In the genomic region with DNA sequence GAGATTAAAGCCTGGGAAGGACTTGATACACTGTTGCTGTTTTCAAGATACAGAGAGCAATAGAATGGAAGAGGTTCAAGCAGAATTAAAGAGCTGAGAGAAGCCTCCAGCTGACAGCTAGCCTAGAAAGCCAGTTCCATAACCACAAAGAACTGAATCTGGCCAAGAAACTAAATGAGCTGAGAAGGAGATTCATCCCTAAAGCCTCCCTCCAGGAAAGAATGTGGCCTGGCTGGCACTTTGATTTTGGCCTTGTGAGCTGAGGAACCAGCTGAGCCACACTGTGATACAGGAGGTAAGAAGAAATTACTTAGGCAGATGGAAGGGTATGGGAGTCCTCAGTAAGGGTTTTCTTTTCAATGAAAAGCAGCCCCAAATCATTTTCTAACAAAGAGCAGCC, we compare ENCODE assay signal across 32 cellular contexts.
DNase-seq lines count a peak whose midpoint lies in the region; ATAC-seq, FAIRE-seq and TF ChIP-seq lines count a peak whose summit lies in the region.
"Had no signal": no experiment of that assay in that cellular context is flagged by ENCODE, and none has a peak within 500 bp of the region (broad histone marks: within the 10 kb centered on the region; RNA-seq: fewer than 3 reads in every experiment).

No MANE protein-coding gene starts in this region.

- H3K4me1 Mint-ChIP-seq in H9 (peaks cover 10 to 12% of the 10 kb centered on the region in 2 experiments), nephron progenitor cell (no peaks in the 10 kb centered on the region), Caco-2 (ENCODE audit: low read depth, unreplicated experiment) (no peaks in the 10 kb centered on the region)
- no peaks in the 10 kb centered on the region for H3K4me1 Mint-ChIP-seq in activated CD4-positive, alpha-beta T cell treated with anti-CD3 and anti-CD28 coated beads for 36 hours
- H3K4me1 Mint-ChIP-seq: CD4-positive, CD25-positive, alpha-beta regulatory T cell; stimulated activated memory B cell treated with anti-CD40 and anti-IgM and Interleukin-4, amounts not matched to agents 10 μg/mL and 1 μg/mL and 100 μg/mL, for 72 hours had no signal

- H2BK5ac ChIP-seq in H9 (ENCODE audit: insufficient read length, low read length) = no peak overlapping the region

- H3K4me1 ChIP-seq in H9 (ENCODE audit: insufficient read depth, low read length) = no peaks in the 10 kb centered on the region
- H3K4me1 ChIP-seq in K562 (replicated peaks in 1 of 2; ENCODE audit: control insufficient read depth in 2 of 2, insufficient read depth in 2 of 2, low read length in 2 of 2) = no peaks in the 10 kb centered on the region
- no peaks in the 10 kb centered on the region for H3K4me1 ChIP-seq in Caco-2
- H3K4me1 ChIP-seq: upper lobe of left lung had no signal

- POLR2A ChIA-PET in K562 (lab: Yijun Ruan, JAX) (interaction anchor here (0.6 to 1.1 kb wide), 2 partner anchors 10 to 16 kb away, joined by 3 to 4 read pairs; no protein-coding TSS in a partner anchor), Caco-2 (lab: Charles Lee) (no interaction called here)
- POLR2A ChIA-PET in activated CD4-positive, alpha-beta T cell treated with anti-CD3 and anti-CD28 coated beads for 36 hours (lab: Charles Lee) = no interaction called here

- in situ Hi-C loops in K562 (cut with MboI) = no loop called here

- H3K27ac Mint-ChIP-seq in H9 (no peak overlapping the region), nephron progenitor cell (peak overlapping the region; percentile 1), Caco-2 (ENCODE audit: unreplicated experiment) (no peak overlapping the region)
- H3K27ac Mint-ChIP-seq in activated CD4-positive, alpha-beta T cell treated with anti-CD3 and anti-CD28 coated beads for 36 hours = no peak overlapping the region
- H3K27ac Mint-ChIP-seq: activated naive CD8-positive, alpha-beta T cell; CD4-positive, CD25-positive, alpha-beta regulatory T cell; IgD-negative memory B cell; stimulated activated memory B cell treated with anti-CD40 and anti-IgM and Interleukin-4, amounts not matched to agents 10 μg/mL and 1 μg/mL and 100 μg/mL, for 72 hours; T-helper 2 cell treated with Interferon-gamma antibody and Interleukin-4, amounts not matched to agents 5 μg/mL and 100 μg/mL, for 36 hours had no signal

- H3K18ac ChIP-seq in H9 (ENCODE audit: insufficient read length, low read depth, low read length) = no peak overlapping the region

- FAIRE-seq in K562 (lab: Jason Lieb, UNC) = no peak
- FAIRE-seq: D721Med had no signal

- H2AFZ ChIP-seq in H9 (ENCODE audit: low read length) = peak overlapping the region; percentile 75
- H2AFZ ChIP-seq in K562 (ENCODE audit: low read depth, low read length) = peak overlapping the region; percentile 44

- H3K4me3 ChIP-seq in AG10803 (ENCODE audit: low read length) (no peak overlapping the region), K562 (no peak overlapping the region), Caco-2 (ENCODE audit: low read depth, low read length) (no peak overlapping the region)
- H3K4me3 ChIP-seq: cardiac muscle cell, upper lobe of left lung had no signal

- no peaks in the 10 kb centered on the region for H3K9me1 ChIP-seq in K562 (ENCODE audit: control insufficient read depth, insufficient read depth, low read length)

- H3K4me2 ChIP-seq in H9 (ENCODE audit: insufficient read depth, insufficient read length, low read length) (no peak overlapping the region), K562 (ENCODE audit: insufficient read depth, low read length) (no peak overlapping the region)

- no peak overlapping the region for H3K4ac ChIP-seq in H9 (ENCODE audit: low read depth, low read length)

- no peak overlapping the region for H4K8ac ChIP-seq in H9 (replicated peaks; ENCODE audit: insufficient read length, low read depth, low read length)

- H2BK20ac ChIP-seq in H9 (ENCODE audit: low read depth, low read length, poor library complexity, severe bottlenecking) = no peak overlapping the region

- TF ChIP-seq CTCF in AG10803 (conservative IDR thresholded peaks at IDR 0.05; ENCODE audit: low read length) = no peak
- no peak for TF ChIP-seq CTCF in H9 (conservative IDR thresholded peaks at IDR 0.05)
- TF ChIP-seq CTCF in K562 (IDR thresholded peaks at IDR 0.05 in 2 of 3, conservative IDR thresholded peaks at IDR 0.05 in 1 of 3; ENCODE audit: insufficient read depth in 2 of 3, low read depth in 1 of 3, low read length in 3 of 3) = no peak
- no peak for TF ChIP-seq CTCF in nephron progenitor cell (IDR thresholded peaks at IDR 0.05)
- TF ChIP-seq CTCF in Caco-2 (IDR thresholded peaks at IDR 0.05; ENCODE audit: insufficient read depth in 1 of 2, low read depth in 1 of 2, low read length in 1 of 2, severe bottlenecking in 1 of 2, unreplicated experiment in 1 of 2) = no peak

- intact Hi-C loops in K562 (cut with micrococcal nuclease) (no loop called here), Caco-2 (cut with micrococcal nuclease; ENCODE audit: unreplicated experiment) (no loop called here)
- intact Hi-C loops in activated CD4-positive, alpha-beta T cell treated with anti-CD3 and anti-CD28 coated beads for 36 hours (cut with DNase I, micrococcal nuclease) = no loop called here

- H3K27me3 Mint-ChIP-seq in H9 (ENCODE audit: low read depth) = no peaks in the 10 kb centered on the region
- H3K27me3 Mint-ChIP-seq in nephron progenitor cell (ENCODE audit: low read depth, poor library complexity) = peaks cover 3% of the 10 kb centered on the region
- peaks cover 3% of the 10 kb centered on the region for H3K27me3 Mint-ChIP-seq in Caco-2 (ENCODE audit: insufficient read depth, unreplicated experiment)
- H3K27me3 Mint-ChIP-seq in activated CD4-positive, alpha-beta T cell treated with anti-CD3 and anti-CD28 coated beads for 36 hours = peaks cover 4% of the 10 kb centered on the region
- H3K27me3 Mint-ChIP-seq: CD4-positive, CD25-positive, alpha-beta regulatory T cell; IgD-negative memory B cell; stimulated activated memory B cell treated with anti-CD40 and anti-IgM and Interleukin-4, amounts not matched to agents 10 μg/mL and 1 μg/mL and 100 μg/mL, for 72 hours had no signal

- H3K36me3 ChIP-seq in K562 (ENCODE audit: control insufficient read depth, insufficient read depth, low read length) = no peaks in the 10 kb centered on the region
- H3K36me3 ChIP-seq in Caco-2 (ENCODE audit: control insufficient read depth, insufficient read depth, low read length) = no peaks in the 10 kb centered on the region
- H3K36me3 ChIP-seq: cardiac muscle cell, neutrophil, upper lobe of left lung had no signal

- TF ChIP-seq POLR2A in K562 (conservative IDR thresholded peaks at IDR 0.05) = no peak

- H4K91ac ChIP-seq in H9 (ENCODE audit: insufficient read length, low read depth, low read length) = no peak overlapping the region

- H3K27me3 ChIP-seq in H9 (ENCODE audit: insufficient read depth, low read length) (no peaks in the 10 kb centered on the region), K562 (ENCODE audit: control insufficient read depth in 2 of 2, insufficient read depth in 2 of 2, low read length in 2 of 2) (no peaks in the 10 kb centered on the region), Caco-2 (replicated peaks; ENCODE audit: control insufficient read depth, insufficient read depth, low read length) (no peaks in the 10 kb centered on the region)
- H3K27me3 ChIP-seq: cardiac muscle cell, neutrophil, upper lobe of left lung had no signal

- H3K23me2 ChIP-seq in H9 (ENCODE audit: insufficient read length, low read depth, low read length, poor library complexity, severe bottlenecking) = no peaks in the 10 kb centered on the region

- TF ChIP-seq RAD21 in K562 (CRISPR knock-in tag; conservative IDR thresholded peaks at IDR 0.05 in 1 of 2, IDR thresholded peaks at IDR 0.05 in 1 of 2) = no peak

- H4K20me1 ChIP-seq in H9 (ENCODE audit: control insufficient read depth, insufficient read depth, insufficient read length) = no peaks in the 10 kb centered on the region
- H4K20me1 ChIP-seq in K562 (replicated peaks; ENCODE audit: control insufficient read depth, insufficient read depth, low read length) = no peaks in the 10 kb centered on the region

- peaks cover 0 to 8% (median 0%) of the 10 kb centered on the region in 3 experiments; a peak in 1 of 7 replicates for H3K36me3 Mint-ChIP-seq in H9 (ENCODE audit: insufficient read depth in 1 of 3, low read depth in 3 of 3)
- no peaks in the 10 kb centered on the region for H3K36me3 Mint-ChIP-seq in nephron progenitor cell (ENCODE audit: low read depth)
- no peaks in the 10 kb centered on the region for H3K36me3 Mint-ChIP-seq in Caco-2 (ENCODE audit: insufficient read depth, unreplicated experiment)
- H3K36me3 Mint-ChIP-seq in activated CD4-positive, alpha-beta T cell treated with anti-CD3 and anti-CD28 coated beads for 36 hours (ENCODE audit: low read depth) = no peaks in the 10 kb centered on the region
- H3K36me3 Mint-ChIP-seq: activated naive CD8-positive, alpha-beta T cell; CD4-positive, CD25-positive, alpha-beta regulatory T cell; IgD-negative memory B cell; stimulated activated memory B cell treated with anti-CD40 and anti-IgM and Interleukin-4, amounts not matched to agents 10 μg/mL and 1 μg/mL and 100 μg/mL, for 72 hours had no signal

- CTCF ChIA-PET in K562 (lab: Yijun Ruan, JAX; ENCODE audit: low intra/inter-chr PET ratio) = no interaction called here
- CTCF ChIA-PET in Caco-2 (lab: Charles Lee) = no interaction called here
- CTCF ChIA-PET in activated CD4-positive, alpha-beta T cell treated with anti-CD3 and anti-CD28 coated beads for 36 hours (lab: Charles Lee) = no interaction called here

- BruUV-seq in K562 (replicated peaks; lab: Mats Ljungman, UMichigan) (no TSS peak), Caco-2 (replicated peaks; lab: Mats Ljungman, UMichigan) (no TSS peak)

- no peak overlapping the region for H4K5ac ChIP-seq in H9 (ENCODE audit: insufficient read length, low read depth, low read length)

- no peaks in the 10 kb centered on the region for H3K79me1 ChIP-seq in H9 (ENCODE audit: insufficient read depth, low read depth, low read length, poor library complexity, severe bottlenecking)

- H3K4me3 Mint-ChIP-seq in H9 = no peak overlapping the region
- H3K4me3 Mint-ChIP-seq in nephron progenitor cell = no peak overlapping the region
- no peak overlapping the region for H3K4me3 Mint-ChIP-seq in Caco-2 (ENCODE audit: unreplicated experiment)
- H3K4me3 Mint-ChIP-seq in activated CD4-positive, alpha-beta T cell treated with anti-CD3 and anti-CD28 coated beads for 36 hours = no peak overlapping the region
- H3K4me3 Mint-ChIP-seq: activated naive CD8-positive, alpha-beta T cell; CD4-positive, CD25-positive, alpha-beta regulatory T cell; IgD-negative memory B cell; stimulated activated memory B cell treated with anti-CD40 and anti-IgM and Interleukin-4, amounts not matched to agents 10 μg/mL and 1 μg/mL and 100 μg/mL, for 72 hours; T-helper 2 cell treated with Interferon-gamma antibody and Interleukin-4, amounts not matched to agents 5 μg/mL and 100 μg/mL, for 36 hours had no signal

- no peak overlapping the region for H2BK15ac ChIP-seq in H9 (ENCODE audit: low read depth, low read length)

- H3K79me2 ChIP-seq in H9 (ENCODE audit: insufficient read depth, low read length) = no peaks in the 10 kb centered on the region
- H3K79me2 ChIP-seq in K562 (ENCODE audit: control insufficient read depth, insufficient read depth, low read length) = no peaks in the 10 kb centered on the region

- no peak overlapping the region for H2AK5ac ChIP-seq in H9 (ENCODE audit: insufficient read length, low read length)

- no peak overlapping the region for H3T11ph ChIP-seq in H9 (ENCODE audit: low read length)

- H3K9me3 ChIP-seq in H9 (ENCODE audit: control insufficient read depth, low read depth, low read length) = no peaks in the 10 kb centered on the region
- no peaks in the 10 kb centered on the region for H3K9me3 ChIP-seq in K562 (replicated peaks; ENCODE audit: control insufficient read depth, insufficient read depth, low read depth, low read length)
- no peaks in the 10 kb centered on the region; the same call in 1 of the 2 replicates for H3K9me3 ChIP-seq in Caco-2
- H3K9me3 ChIP-seq: neutrophil, upper lobe of left lung had no signal

- no peak overlapping the region for H2BK12ac ChIP-seq in H9 (ENCODE audit: insufficient read length, low read depth, low read length)

- DNase-seq in AG10803 (ENCODE audit: low read depth) (peak; percentile 35), H9 (no peak), K562 (ENCODE audit: extremely low read depth in 1 of 4, low spot score in 3 of 4) (no peak), nephron progenitor cell (no peak), AG08395 (ENCODE audit: low spot score) (no peak), Caco-2 (no peak), T1000 (lab: John Stamatoyannopoulos, UW) (no peak)
- DNase-seq in activated CD4-positive, alpha-beta T cell treated with anti-CD3 and anti-CD28 coated beads for 36 hours = no peak
- DNase-seq: 8988T; activated CD4-positive, alpha-beta T cell treated with anti-CD3 and anti-CD28 coated beads for 48 hours; activated CD8-positive, alpha-beta memory T cell treated with anti-CD3 and anti-CD28 coated beads for 24 hours; activated T-cell treated with anti-CD3 and anti-CD28 coated beads for 4 hours; CD4-positive, CD25-positive, alpha-beta regulatory T cell; cortex of kidney; effector memory CD4-positive, alpha-beta T cell; glutamatergic neuron; NCI-H2107; NCI-H345; NCI-H748 treated with DMSO at 0.1 percent for 48 hours; Right ventricle myocardium superior; upper lobe of left lung had no signal

- no peak overlapping the region for H3K56ac ChIP-seq in H9 (ENCODE audit: insufficient read length, low read depth, low read length)

- no peak overlapping the region for H3K27ac ChIP-seq in H9 (ENCODE audit: insufficient read length, low read depth, low read length)
- no peak overlapping the region for H3K27ac ChIP-seq in K562 (ENCODE audit: extremely low read depth, low read depth, low read length)
- H3K27ac ChIP-seq: cardiac muscle cell, epithelial cell of prostate, neutrophil, upper lobe of left lung had no signal

- H3K9me3 Mint-ChIP-seq in H9 (peaks cover 2 to 3% of the 10 kb centered on the region in 2 experiments; a peak in 3 of 5 replicates), nephron progenitor cell (no peaks in the 10 kb centered on the region), Caco-2 (ENCODE audit: unreplicated experiment) (peaks cover 7% of the 10 kb centered on the region)
- H3K9me3 Mint-ChIP-seq in activated CD4-positive, alpha-beta T cell treated with anti-CD3 and anti-CD28 coated beads for 36 hours (ENCODE audit: low read depth) = no peaks in the 10 kb centered on the region
- H3K9me3 Mint-ChIP-seq: T-helper 2 cell treated with Interferon-gamma antibody and Interleukin-4, amounts not matched to agents 5 μg/mL and 100 μg/mL, for 36 hours had no signal

- no peak overlapping the region for H3K9ac ChIP-seq in H9 (ENCODE audit: extremely low read depth, insufficient read length, low read length)
- no peak overlapping the region for H3K9ac ChIP-seq in K562 (ENCODE audit: insufficient read depth in 1 of 2, low read depth in 2 of 2, low read length in 2 of 2)

- H3K14ac ChIP-seq in H9 (ENCODE audit: insufficient read depth, low read length) = no peak overlapping the region; the same call in 1 of the 2 replicates

- no peak for TF ChIP-seq EP300 in K562 (IDR thresholded peaks at IDR 0.05; ENCODE audit: low read length)

- ATAC-seq in K562 = peak; percentile 33
- ATAC-seq in activated CD4-positive, alpha-beta T cell treated with anti-CD3 and anti-CD28 coated beads for 36 hours = no peak
- ATAC-seq: HCT116; left lobe of liver; Panc1; stimulated activated memory B cell treated with anti-CD40 and anti-IgM and Interleukin-4, amounts not matched to agents 10 μg/mL and 1 μg/mL and 100 μg/mL, for 72 hours had no signal

- H3K23ac ChIP-seq in H9 (ENCODE audit: insufficient read length, low read depth, low read length) = no peak overlapping the region

- no peak overlapping the region for H2BK120ac ChIP-seq in H9 (ENCODE audit: low read depth, low read length, poor library complexity, severe bottlenecking)
